ENCODE assay signal across 24 cellular contexts in the genomic region with DNA sequence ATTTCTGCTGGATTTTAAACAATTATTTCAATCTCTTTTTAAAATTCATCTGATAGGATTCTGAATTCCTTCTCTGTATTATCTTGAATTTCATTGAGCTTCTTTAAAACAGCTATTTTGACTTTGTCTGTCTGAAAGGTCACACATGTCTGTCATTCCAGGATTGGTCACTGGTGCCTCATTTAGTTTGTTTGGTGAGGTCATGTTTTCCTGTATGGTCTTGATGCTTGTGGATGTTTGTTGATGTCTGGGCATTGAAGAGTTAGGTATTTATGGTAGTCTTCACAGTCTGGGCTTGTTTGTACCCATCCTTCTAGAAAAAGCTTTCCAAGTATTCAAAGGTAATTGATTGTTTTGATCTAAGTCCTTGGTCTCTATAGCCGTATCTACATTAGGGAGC. TPM values are rescaled to one million over a fixed set of nuclear protein-coding genes. Genes with fewer than 3 reads are reported as not detected.
DNase-seq lines count a peak whose midpoint lies in the region; ATAC-seq and TF ChIP-seq lines count a peak whose summit lies in the region.
"Had no signal": no experiment of that assay in that cellular context is flagged by ENCODE, and none has a peak within 500 bp of the region (broad histone marks: within the 10 kb centered on the region; RNA-seq: fewer than 3 reads in every experiment).

No MANE protein-coding gene starts in this region.

- peaks cover 0 to 22% (median 0%) of the 10 kb centered on the region in 3 donors for H3K4me1 ChIP-seq in gastroesophageal sphincter
- H3K4me1 ChIP-seq: A549, SJCRH30 had no signal

- H3K9me3 Mint-ChIP-seq in activated naive CD4-positive, alpha-beta T cell treated with anti-CD3 and anti-CD28 coated beads, Interleukin-2, amount 50 U/mL, for 72 hours, result peaks cover 4 to 10% of the 10 kb centered on the region in 2 donors
- H3K9me3 Mint-ChIP-seq in activated naive CD4-positive, alpha-beta T cell treated with anti-CD3 and anti-CD28 coated beads for 36 hours, result peaks cover 9% of the 10 kb centered on the region

- no peak overlapping the region for H3K4me3 ChIP-seq in gastroesophageal sphincter
- H3K4me3 ChIP-seq: A549, GM23338, SJCRH30 had no signal

- H3K36me3 ChIP-seq in gastroesophageal sphincter, result no peaks in the 10 kb centered on the region
- H3K36me3 ChIP-seq: SJCRH30 had no signal

- 88 to 100% methylated on average over 1 of the region's 1 CpG for WGBS in gastroesophageal sphincter (ENCODE audit: low coverage in 1 of 2), 2 donors

- H3K9me3 ChIP-seq in gastroesophageal sphincter, result no peaks in the 10 kb centered on the region
- H3K9me3 ChIP-seq: A549, SJCRH30 had no signal

- H3K27ac ChIP-seq in gastroesophageal sphincter, result no peak overlapping the region
- H3K27ac ChIP-seq: A549, SJCRH30 had no signal

- ATAC-seq in activated naive CD4-positive, alpha-beta T cell treated with anti-CD3 and anti-CD28 coated beads, Interleukin-2, amount 50 U/mL, for 72 hours, result no peak
- ATAC-seq in gastroesophageal sphincter (no peak), HG03045 (IDR thresholded peaks at IDR 0.05; ENCODE audit: unreplicated experiment) (no peak)
- ATAC-seq: A549, GM23338 had no signal

- H3K4me1 Mint-ChIP-seq in activated naive CD4-positive, alpha-beta T cell treated with anti-CD3 and anti-CD28 coated beads for 36 hours (ENCODE audit: low read depth), result peaks cover 31% of the 10 kb centered on the region
- H3K4me1 Mint-ChIP-seq: CD14-positive monocyte had no signal

- DNase-seq in activated naive CD4-positive, alpha-beta T cell treated with anti-CD3 and anti-CD28 coated beads, Interleukin-2, amount 50 U/mL, for 72 hours (ENCODE audit: low spot score in 2 of 2), result no peak
- no peak for DNase-seq in activated naive CD4-positive, alpha-beta T cell treated with anti-CD3 and anti-CD28 coated beads for 36 hours
- peak; percentile 8 for DNase-seq in dermis blood vessel endothelial cell
- peak; percentile 8 for DNase-seq in kidney tubule cell (ENCODE audit: low spot score)
- no peak for DNase-seq in nucleus accumbens (lab: John Stamatoyannopoulos, UW)
- DNase-seq: DMS53, EL, GF-D8, HCEC 1CT, IMR-90, MV-4-11, NCI-H1105 treated with DMSO at 0.1 percent for 48 hours, NCI-H2029 treated with DMSO at 0.1 percent for 48 hours, NCI-H226, NCI-H510A treated with DMSO at 0.1 percent for 48 hours, NCI-H774, OCI-M1, SJCRH30 had no signal

- H3K36me3 Mint-ChIP-seq in activated naive CD4-positive, alpha-beta T cell treated with anti-CD3 and anti-CD28 coated beads, Interleukin-2, amount 50 U/mL, for 72 hours, result peaks cover 0 to 12% of the 10 kb centered on the region in 2 donors
- H3K36me3 Mint-ChIP-seq in activated naive CD4-positive, alpha-beta T cell treated with anti-CD3 and anti-CD28 coated beads for 36 hours (ENCODE audit: low read depth), result peaks cover 6% of the 10 kb centered on the region

- no peak for TF ChIP-seq POLR2A in gastroesophageal sphincter (IDR thresholded peaks at IDR 0.05)

- no peak for TF ChIP-seq CTCF in gastroesophageal sphincter (IDR thresholded peaks at IDR 0.05)

- no peak for TF ChIP-seq EP300 in gastroesophageal sphincter (IDR thresholded peaks at IDR 0.05)

- no peaks in the 10 kb centered on the region for H3K27me3 ChIP-seq in gastroesophageal sphincter
- H3K27me3 ChIP-seq: SJCRH30 had no signal

- no peak overlapping the region for H3K4me3 Mint-ChIP-seq in activated naive CD4-positive, alpha-beta T cell treated with anti-CD3 and anti-CD28 coated beads for 36 hours
- H3K4me3 Mint-ChIP-seq: B cell, CD14-positive monocyte, GM23338 had no signal

- intact Hi-C loops in activated naive CD4-positive, alpha-beta T cell treated with anti-CD3 and anti-CD28 coated beads for 36 hours (cut with micrococcal nuclease), result no loop called here

- CTCF ChIA-PET in activated naive CD4-positive, alpha-beta T cell treated with anti-CD3 and anti-CD28 coated beads for 36 hours (lab: Charles Lee), result interaction anchor here (0.6 kb wide), 1 partner anchor 201 kb away, joined by 3 read pairs; no protein-coding TSS in a partner anchor

- H3K27me3 Mint-ChIP-seq in activated naive CD4-positive, alpha-beta T cell treated with anti-CD3 and anti-CD28 coated beads for 36 hours (ENCODE audit: low read depth), result no peaks in the 10 kb centered on the region
- H3K27me3 Mint-ChIP-seq: B cell had no signal

- peak overlapping the region; percentile 2 to 35 for H3K27ac Mint-ChIP-seq in activated naive CD4-positive, alpha-beta T cell treated with anti-CD3 and anti-CD28 coated beads, Interleukin-2, amount 50 U/mL, for 72 hours
- H3K27ac Mint-ChIP-seq in activated naive CD4-positive, alpha-beta T cell treated with anti-CD3 and anti-CD28 coated beads for 36 hours, result no peak overlapping the region
- H3K27ac Mint-ChIP-seq: B cell, GM23338 had no signal

RNA-seq across cellular contexts. Expression of a gene that starts 39.1 kb away (rescaled TPM):
- 10 to 100 TPM in 1 of 2 donors, 1 to 10 TPM in 1; 6.5 to 20.1 TPM for total RNA-seq in activated naive CD4-positive, alpha-beta T cell treated with anti-CD3 and anti-CD28 coated beads, Interleukin-2, amount 50 U/mL, for 72 hours
- total RNA-seq in activated naive CD4-positive, alpha-beta T cell treated with anti-CD3 and anti-CD28 coated beads for 36 hours, result 1 to 10 TPM; 8.7 to 9.0 TPM
- total RNA-seq in dermis blood vessel endothelial cell, result 98.2 and 125 TPM in 2 replicates
- 100 to 1,000 TPM in 1 of 4 donors, 10 to 100 TPM in 3; 72.9 to 117 (median 81.9) TPM for total RNA-seq in gastroesophageal sphincter

Comparison
In these comparisons a context has a peak if more than half of its experiments do, and no peak if none do; other contexts are left out.
1. DNase-seq: peak in dermis blood vessel endothelial cell (single experiment) and kidney tubule cell (single experiment); none in activated naive CD4-positive, alpha-beta T cell treated with anti-CD3 and anti-CD28 coated beads, Interleukin-2, amount 50 U/mL, for 72 hours (0 of 2), activated naive CD4-positive, alpha-beta T cell treated with anti-CD3 and anti-CD28 coated beads for 36 hours (single experiment) and nucleus accumbens (0 of 56).